In the genomic region with DNA sequence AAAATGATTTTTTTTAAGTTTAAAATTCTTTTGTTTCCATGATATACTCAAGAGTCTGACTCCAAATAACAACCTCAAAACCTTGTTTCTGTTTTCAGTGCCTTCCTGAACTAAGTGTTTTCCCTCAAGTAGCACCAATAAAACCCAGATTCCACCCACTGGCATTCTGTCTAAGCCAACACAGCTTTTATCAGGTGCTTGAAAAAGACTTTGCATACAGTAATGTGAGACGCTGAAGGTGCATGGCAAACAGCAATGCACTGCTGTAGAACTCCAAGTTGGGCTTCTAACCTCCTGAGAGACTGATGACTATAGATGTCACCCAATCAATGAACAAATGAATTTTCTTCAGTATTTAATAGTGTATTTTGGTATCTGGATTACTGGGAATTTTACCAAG, we compare ENCODE assay signal across 21 cellular contexts.
DNase-seq lines count a peak whose midpoint lies in the region; ATAC-seq lines count a peak whose summit lies in the region.
"Had no signal": no experiment of that assay in that cellular context is flagged by ENCODE, and none has a peak within 500 bp of the region (broad histone marks: within the 10 kb centered on the region; RNA-seq: fewer than 3 reads in every experiment).

No MANE protein-coding gene starts in this region.

- no peaks in the 10 kb centered on the region for H3K79me2 ChIP-seq in mesendoderm (ENCODE audit: control insufficient read depth, insufficient read depth, low read length)

- no peak overlapping the region for H3K56ac ChIP-seq in mesendoderm (ENCODE audit: low read length)

- H4K5ac ChIP-seq in mesendoderm (ENCODE audit: low read length), result no peak overlapping the region

- no peak overlapping the region for H3K4me2 ChIP-seq in mesendoderm (ENCODE audit: low read length)

- H2BK15ac ChIP-seq in mesendoderm (replicated peaks; ENCODE audit: low read depth), result no peak overlapping the region

- no peak overlapping the region for H3K23ac ChIP-seq in mesendoderm (ENCODE audit: low read length)

- no peaks in the 10 kb centered on the region for H3K27me3 ChIP-seq in mesendoderm (ENCODE audit: insufficient read depth, low read length, poor library complexity)
- H3K27me3 ChIP-seq: Peyer's patch, vagina had no signal

- ATAC-seq in GM18520 (IDR thresholded peaks at IDR 0.05; ENCODE audit: unreplicated experiment), result no peak
- ATAC-seq: HCT116 had no signal

- peak; percentile 49 for DNase-seq in DMS153 treated with DMSO at 0.1 percent for 48 hours (lab: John Stamatoyannopoulos, UW; ENCODE audit: unreplicated experiment)
- DNase-seq in NCI-H1436 (lab: John Stamatoyannopoulos, UW), result peak; percentile 16
- peak; percentile 80 to 88 for DNase-seq in NCI-H526 (lab: John Stamatoyannopoulos, UW)
- DNase-seq in mesendoderm, result peak; percentile 47
- no peak for DNase-seq in activated gamma-delta T cell treated with Interleukin-2 at 50 U/mL for 16 hours
- no peak for DNase-seq in activated CD8-positive, alpha-beta memory T cell treated with anti-CD3 and anti-CD28 coated beads, Interleukin-2, amount 50 U/mL, for 4 hours
- DNase-seq in cerebellum (ENCODE audit: low spot score), result no peak
- DNase-seq: activated CD4-positive, alpha-beta T cell treated with anti-CD3 and anti-CD28 coated beads for 4 hours; activated gamma-delta T cell; caudate nucleus; effector CD4-positive, alpha-beta T cell; glutamatergic neuron; immature natural killer cell; MV-4-11; NCI-H82; Peyer's patch; stimulated activated CD4-positive, alpha-beta T cell treated with anti-CD3 and anti-CD28 coated beads, Interleukin-2, amount 100 ng/mL, for 24 hours had no signal

- no peaks in the 10 kb centered on the region for H3K79me1 ChIP-seq in mesendoderm (ENCODE audit: low read length)

- H3K18ac ChIP-seq in mesendoderm (ENCODE audit: low read length), result no peak overlapping the region

- no peak overlapping the region for H2BK120ac ChIP-seq in mesendoderm (ENCODE audit: low read depth, low read length)

- no CpG with 5 or more reads among the region's 1 CpG for WGBS in mesendoderm (ENCODE audit: extremely low coverage, insufficient coverage, low lambda C conversion rate)

- H3K4ac ChIP-seq in mesendoderm (ENCODE audit: low read depth, low read length), result no peak overlapping the region

- H3K36me3 ChIP-seq in mesendoderm (ENCODE audit: control insufficient read depth, insufficient read depth, low read length), result no peaks in the 10 kb centered on the region
- H3K36me3 ChIP-seq: Peyer's patch, vagina had no signal

- H2AK5ac ChIP-seq in mesendoderm (ENCODE audit: low read length), result no peak overlapping the region

- no peak overlapping the region for H3K27ac ChIP-seq in mesendoderm (ENCODE audit: low read depth, low read length)
- H3K27ac ChIP-seq: Peyer's patch, vagina had no signal

- no peak overlapping the region for H3K9ac ChIP-seq in mesendoderm (ENCODE audit: low read length)

- no peak overlapping the region for H2BK5ac ChIP-seq in mesendoderm (ENCODE audit: low read length)

- H4K8ac ChIP-seq in mesendoderm (ENCODE audit: low read depth, low read length), result no peak overlapping the region

- H3K4me1 ChIP-seq in mesendoderm (ENCODE audit: control insufficient read depth, low read depth, low read length), result peaks cover 9% of the 10 kb centered on the region

- no peak overlapping the region for H3K4me3 ChIP-seq in mesendoderm (ENCODE audit: low read length)
- H3K4me3 ChIP-seq: lung, Peyer's patch, vagina had no signal

Comparison
In these comparisons a context has a peak if more than half of its experiments do, and no peak if none do; other contexts are left out.
1. DNase-seq: peak in DMS153 treated with DMSO at 0.1 percent for 48 hours (single experiment), NCI-H1436 (single experiment), NCI-H526 (2 of 2) and mesendoderm (single experiment); none in activated gamma-delta T cell treated with Interleukin-2 at 50 U/mL for 16 hours (single experiment), activated CD8-positive, alpha-beta memory T cell treated with anti-CD3 and anti-CD28 coated beads, Interleukin-2, amount 50 U/mL, for 4 hours (single experiment) and cerebellum (single experiment).